ENCODE assay signal across 1 cellular context in genomic region chr20:5164645-5165399, GRCh38.
TF ChIP-seq lines count a peak whose summit lies in the region.

No MANE protein-coding gene starts in this region.

TF ChIP-seq in HepG2, 621 proteins besides CTCF, POLR2A, EP300 and RAD21:
- TF ChIP-seq TARDBP (CRISPR knock-in tag; IDR thresholded peaks at IDR 0.05) (no peak), CHCHD3 (CRISPR knock-in tag; IDR thresholded peaks at IDR 0.05) (no peak), ATF7 (IDR thresholded peaks at IDR 0.05) (peak; percentile 50), ATF7 (CRISPR knock-in tag; IDR thresholded peaks at IDR 0.05) (no peak)
- TF ChIP-seq, protein P1, sequence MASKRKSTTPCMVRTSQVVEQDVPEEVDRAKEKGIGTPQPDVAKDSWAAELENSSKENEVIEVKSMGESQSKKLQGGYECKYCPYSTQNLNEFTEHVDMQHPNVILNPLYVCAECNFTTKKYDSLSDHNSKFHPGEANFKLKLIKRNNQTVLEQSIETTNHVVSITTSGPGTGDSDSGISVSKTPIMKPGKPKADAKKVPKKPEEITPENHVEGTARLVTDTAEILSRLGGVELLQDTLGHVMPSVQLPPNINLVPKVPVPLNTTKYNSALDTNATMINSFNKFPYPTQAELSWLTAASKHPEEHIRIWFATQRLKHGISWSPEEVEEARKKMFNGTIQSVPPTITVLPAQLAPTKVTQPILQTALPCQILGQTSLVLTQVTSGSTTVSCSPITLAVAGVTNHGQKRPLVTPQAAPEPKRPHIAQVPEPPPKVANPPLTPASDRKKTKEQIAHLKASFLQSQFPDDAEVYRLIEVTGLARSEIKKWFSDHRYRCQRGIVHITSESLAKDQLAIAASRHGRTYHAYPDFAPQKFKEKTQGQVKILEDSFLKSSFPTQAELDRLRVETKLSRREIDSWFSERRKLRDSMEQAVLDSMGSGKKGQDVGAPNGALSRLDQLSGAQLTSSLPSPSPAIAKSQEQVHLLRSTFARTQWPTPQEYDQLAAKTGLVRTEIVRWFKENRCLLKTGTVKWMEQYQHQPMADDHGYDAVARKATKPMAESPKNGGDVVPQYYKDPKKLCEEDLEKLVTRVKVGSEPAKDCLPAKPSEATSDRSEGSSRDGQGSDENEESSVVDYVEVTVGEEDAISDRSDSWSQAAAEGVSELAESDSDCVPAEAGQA (IDR thresholded peaks at IDR 0.05; ENCODE audit: low read depth), result no peak
- TF ChIP-seq, protein P1 (CRISPR knock-in tag; IDR thresholded peaks at IDR 0.05; ENCODE audit: borderline replicate concordance), result 0 out of 2 replicates have a peak, but pooled peaks have one; percentile 31
